Comparison of ENCODE assay signal across 8 cellular contexts in genomic region chr3:194691481-194692281, GRCh38. TPM values are rescaled to one million over a fixed set of nuclear protein-coding genes. Genes with fewer than 3 reads are reported as not detected.
DNase-seq lines count a peak whose midpoint lies in the region; ATAC-seq and TF ChIP-seq lines count a peak whose summit lies in the region.

No MANE protein-coding gene starts in this region.

- peaks cover 0 to 39% (median 17%) of the 10 kb centered on the region in 3 donors for H3K4me1 ChIP-seq in gastroesophageal sphincter

- no peaks in the 10 kb centered on the region for H3K27me3 ChIP-seq in brain microvascular endothelial cell (replicated peaks)
- H3K27me3 ChIP-seq in gastroesophageal sphincter: peaks cover 3% of the 10 kb centered on the region

- TF ChIP-seq CTCF in GM20000 (IDR thresholded peaks at IDR 0.05; ENCODE audit: extremely low read depth, missing control alignments) (no peak), brain microvascular endothelial cell (IDR thresholded peaks at IDR 0.05; ENCODE audit: low read depth, low read length, missing control alignments) (no peak), gastroesophageal sphincter (IDR thresholded peaks at IDR 0.05) (no peak)

- H3K9me3 ChIP-seq in gastroesophageal sphincter: no peaks in the 10 kb centered on the region

- no peak overlapping the region for H3K27ac ChIP-seq in brain microvascular endothelial cell
- H3K27ac ChIP-seq in gastroesophageal sphincter: peak overlapping the region in 2 of 4 donors; percentile 1 to 41

- DNase-seq in DMS 273 treated with DMSO at 0.1 percent for 48 hours (lab: John Stamatoyannopoulos, UW) (peak; percentile 64), GM20000 (ENCODE audit: low spot score) (peak; percentile 82), brain microvascular endothelial cell (peak; percentile 38), SHP77 treated with DMSO at 0.1 percent for 48 hours (lab: John Stamatoyannopoulos, UW) (no peak), Ammon's horn (ENCODE audit: low spot score) (no peak), CD1c-positive myeloid dendritic cell (ENCODE audit: extremely low spot score) (no peak)

- in situ Hi-C loops in brain microvascular endothelial cell (cut with HindIII; ENCODE audit: low pct_ligation_motif_present, low sequenced_read_pairs): no loop called here

- no peak for TF ChIP-seq EP300 in gastroesophageal sphincter (IDR thresholded peaks at IDR 0.05)

- peaks cover 19% of the 10 kb centered on the region for H3K36me3 ChIP-seq in brain microvascular endothelial cell (replicated peaks)
- H3K36me3 ChIP-seq in gastroesophageal sphincter: no peaks in the 10 kb centered on the region

- no peak for TF ChIP-seq POLR2A in gastroesophageal sphincter (IDR thresholded peaks at IDR 0.05)

- H3K4me3 ChIP-seq in brain microvascular endothelial cell (ENCODE audit: low read depth, low read length) (no peak overlapping the region), gastroesophageal sphincter (no peak overlapping the region)

- ATAC-seq in HG03469 (IDR thresholded peaks at IDR 0.05; ENCODE audit: unreplicated experiment): peak; percentile 57
- ATAC-seq in gastroesophageal sphincter: no peak

- WGBS in gastroesophageal sphincter (ENCODE audit: low coverage in 1 of 2), 2 donors: 46 to 58% methylated on average over 9 to 11 of the region's 15 CpGs

RNA-seq across cellular contexts. Expression of gene FAM43A, which starts 6.0 kb away (rescaled TPM):
- 10 to 100 TPM; 15.9 to 36.3 (median 23.8) TPM for total RNA-seq in gastroesophageal sphincter

RNA-seq across cellular contexts. Expression of gene LSG1, which starts 19.7 kb away (rescaled TPM):
- total RNA-seq in gastroesophageal sphincter: 10 to 100 TPM; 23.0 to 30.3 (median 28.3) TPM

RNA-seq across cellular contexts. Expression of gene TMEM44, which starts 58.5 kb away (rescaled TPM):
- 1 to 10 TPM; 4.4 to 8.8 (median 7.4) TPM for total RNA-seq in gastroesophageal sphincter

Comparison
In these comparisons a context has a peak if more than half of its experiments do, and no peak if none do; other contexts are left out.
1. DNase-seq: peak in DMS 273 treated with DMSO at 0.1 percent for 48 hours (single experiment), GM20000 (single experiment) and brain microvascular endothelial cell (single experiment); none in SHP77 treated with DMSO at 0.1 percent for 48 hours (single experiment), Ammon's horn (single experiment) and CD1c-positive myeloid dendritic cell (single experiment).